In the genomic region with DNA sequence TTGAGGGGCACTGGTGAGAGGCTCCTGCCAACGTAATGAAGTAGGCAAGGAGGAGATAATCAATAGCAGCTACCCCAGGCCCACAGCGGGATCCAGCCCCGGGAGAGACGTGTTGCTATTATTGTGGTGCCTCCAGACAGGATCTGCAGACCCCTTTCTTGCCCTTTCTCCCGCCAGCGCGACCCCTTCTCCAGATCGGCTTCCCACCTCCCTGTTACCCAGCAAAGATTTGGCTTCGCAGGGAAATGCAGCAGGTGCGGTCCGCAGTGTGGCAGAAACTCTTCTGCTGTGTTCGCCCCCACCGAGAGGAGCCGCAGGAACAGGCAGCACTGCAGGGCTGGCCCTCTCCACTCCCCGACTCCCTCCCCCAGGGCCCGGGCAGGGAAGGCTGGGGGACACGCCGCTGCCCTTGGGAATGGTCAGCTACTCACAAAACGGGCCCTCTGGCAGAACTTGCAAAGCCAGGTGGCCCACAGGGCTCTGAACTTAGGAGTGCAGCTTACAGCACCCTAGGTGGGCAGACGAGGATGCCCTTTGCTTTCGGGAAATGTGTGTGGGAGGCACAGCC, we compare ENCODE assay signal across 8 cellular contexts. TPM values are rescaled to one million over a fixed set of nuclear protein-coding genes. Genes with fewer than 3 reads are reported as not detected.
A peak's percentile ranks its signal among the peaks of the same experiment; 100 is the strongest.
DNase-seq lines count a peak whose midpoint lies in the region; ATAC-seq, FAIRE-seq and TF ChIP-seq lines count a peak whose summit lies in the region.

No MANE protein-coding gene starts in this region.

- H3K27me3 Mint-ChIP-seq in CD4-positive, CD25-positive, alpha-beta regulatory T cell = peaks cover 56% of the 10 kb centered on the region
- H3K27me3 Mint-ChIP-seq in osteocyte (ENCODE audit: unreplicated experiment) = peaks cover 65% of the 10 kb centered on the region

- H3K27me3 ChIP-seq in CD4-positive, CD25-positive, alpha-beta regulatory T cell (ENCODE audit: control insufficient read depth, insufficient read depth, low read length) = peaks cover 32% of the 10 kb centered on the region
- H3K27me3 ChIP-seq in NT2/D1 (ENCODE audit: insufficient read depth, insufficient read length) (peaks cover 60% of the 10 kb centered on the region), endothelial cell of umbilical vein (ENCODE audit: control insufficient read depth in 2 of 2, insufficient read depth in 2 of 2, low read length in 2 of 2) (peaks cover 50 to 60% of the 10 kb centered on the region in 2 experiments)

- H2AFZ ChIP-seq in endothelial cell of umbilical vein (ENCODE audit: low read depth, low read length) = no peak overlapping the region

- TF ChIP-seq CTCF in endothelial cell of umbilical vein (IDR thresholded peaks at IDR 0.05; ENCODE audit: extremely low read depth in 1 of 2, insufficient read depth in 1 of 2, low read depth in 1 of 2, low read length in 2 of 2) (no peak), osteocyte (IDR thresholded peaks at IDR 0.05) (no peak)

- no peaks in the 10 kb centered on the region for H3K9me3 Mint-ChIP-seq in CD4-positive, CD25-positive, alpha-beta regulatory T cell
- H3K9me3 Mint-ChIP-seq in osteocyte (ENCODE audit: unreplicated experiment) = no peaks in the 10 kb centered on the region

- no peak overlapping the region for H3K4me3 ChIP-seq in CD4-positive, CD25-positive, alpha-beta regulatory T cell (ENCODE audit: low read depth, low read length)
- H3K4me3 ChIP-seq in NT2/D1 (ENCODE audit: insufficient read length, low read depth) (peak overlapping the region; percentile 24), endothelial cell of umbilical vein (replicated peaks in 1 of 3; ENCODE audit: insufficient read depth in 1 of 3, low read depth in 1 of 3, low read length in 3 of 3) (no peak overlapping the region)

- peak in 1 of 2 donors; percentile 29 for ATAC-seq in CD4-positive, CD25-positive, alpha-beta regulatory T cell (ENCODE audit: low read depth in 2 of 2)
- ATAC-seq in GM19328 (IDR thresholded peaks at IDR 0.05; ENCODE audit: unreplicated experiment) = no peak

- H3K9me3 ChIP-seq in CD4-positive, CD25-positive, alpha-beta regulatory T cell (ENCODE audit: control insufficient read depth in 2 of 2, low read length in 2 of 2) = no peaks in the 10 kb centered on the region
- H3K9me3 ChIP-seq in NT2/D1 (ENCODE audit: insufficient read depth, low read length) (no peaks in the 10 kb centered on the region), endothelial cell of umbilical vein (replicated peaks; ENCODE audit: control insufficient read depth, insufficient read depth, low read length) (no peaks in the 10 kb centered on the region)

- no peak for FAIRE-seq in endothelial cell of umbilical vein (lab: Jason Lieb, UNC)

- H3K9me1 ChIP-seq in endothelial cell of umbilical vein (replicated peaks; ENCODE audit: control insufficient read depth, extremely low read depth, insufficient read depth, low read length) = no peaks in the 10 kb centered on the region

- H3K4me1 ChIP-seq in CD4-positive, CD25-positive, alpha-beta regulatory T cell (ENCODE audit: control insufficient read depth, insufficient read depth, low read length, poor library complexity, severe bottlenecking) = peaks cover 29% of the 10 kb centered on the region
- H3K4me1 ChIP-seq in NT2/D1 (ENCODE audit: insufficient read depth, insufficient read length) (peaks cover 16% of the 10 kb centered on the region), endothelial cell of umbilical vein (ENCODE audit: control insufficient read depth, extremely low read depth, insufficient read depth, low read length) (no peaks in the 10 kb centered on the region)

- H3K9ac ChIP-seq in NT2/D1 (ENCODE audit: insufficient read length, low read depth) = no peak overlapping the region
- H3K9ac ChIP-seq in endothelial cell of umbilical vein (replicated peaks; ENCODE audit: extremely low read depth, insufficient read depth, low read length) = no peak overlapping the region

- no TSS peak for BruUV-seq in endothelial cell of umbilical vein (replicated peaks; lab: Mats Ljungman, UMichigan)

- DNase-seq in CD4-positive, CD25-positive, alpha-beta regulatory T cell = peak in 1 of 3 donors; percentile 10
- no peak for DNase-seq in NT2/D1 (ENCODE audit: low read depth, low spot score)
- no peak for DNase-seq in endothelial cell of umbilical vein (ENCODE audit: low read depth, low spot score)
- DNase-seq in osteocyte (ENCODE audit: extremely low spot score, unreplicated experiment) = no peak
- no peak for DNase-seq in NCI-H2107 (lab: John Stamatoyannopoulos, UW)
- no peak for DNase-seq in NCI-H446 treated with DMSO at 0.1 percent for 48 hours (lab: John Stamatoyannopoulos, UW)
- no peak for DNase-seq in middle frontal gyrus (ENCODE audit: extremely low spot score, low spot score)

- no peaks in the 10 kb centered on the region for H3K36me3 ChIP-seq in CD4-positive, CD25-positive, alpha-beta regulatory T cell (ENCODE audit: control insufficient read depth, insufficient read depth, low read length)
- no peaks in the 10 kb centered on the region for H3K36me3 ChIP-seq in NT2/D1 (ENCODE audit: insufficient read depth, insufficient read length, low read length)
- H3K36me3 ChIP-seq in endothelial cell of umbilical vein (ENCODE audit: control insufficient read depth in 2 of 2, extremely low read depth in 1 of 2, insufficient read depth in 2 of 2, low read length in 2 of 2) = no peaks in the 10 kb centered on the region

- CTCF ChIA-PET in endothelial cell of umbilical vein (lab: Charles Lee) = interaction anchor here (3.5 kb wide), 1 partner anchor 12 kb away, joined by 18 read pairs; no protein-coding TSS in a partner anchor

- H4K20me1 ChIP-seq in endothelial cell of umbilical vein (replicated peaks; ENCODE audit: control insufficient read depth, extremely low read depth, insufficient read depth, low read length) = no peaks in the 10 kb centered on the region

- H3K27ac Mint-ChIP-seq in CD4-positive, CD25-positive, alpha-beta regulatory T cell = no peak overlapping the region
- no peak overlapping the region for H3K27ac Mint-ChIP-seq in osteocyte (ENCODE audit: unreplicated experiment)

- H3K27ac ChIP-seq in CD4-positive, CD25-positive, alpha-beta regulatory T cell (ENCODE audit: insufficient read depth, low read length, poor library complexity, severe bottlenecking) = no peak overlapping the region
- H3K27ac ChIP-seq in endothelial cell of umbilical vein (ENCODE audit: insufficient read depth, low read depth, low read length) = no peak overlapping the region

- H3K79me2 ChIP-seq in endothelial cell of umbilical vein (ENCODE audit: control insufficient read depth, insufficient read depth, low read length) = no peaks in the 10 kb centered on the region

- TF ChIP-seq POLR2A in endothelial cell of umbilical vein (IDR thresholded peaks at IDR 0.05; ENCODE audit: low read depth, low read length) = no peak

- dilution Hi-C loops in endothelial cell of umbilical vein (cut with MboI; ENCODE audit: extremely low pct_ligation_motif_present, low sequenced_read_pairs) = no loop called here

- H3K4me3 Mint-ChIP-seq in CD4-positive, CD25-positive, alpha-beta regulatory T cell = peak overlapping the region; percentile 33 to 81 (median 78)
- peak overlapping the region; percentile 32 for H3K4me3 Mint-ChIP-seq in osteocyte (ENCODE audit: unreplicated experiment)

- H3K4me2 ChIP-seq in endothelial cell of umbilical vein (ENCODE audit: insufficient read depth, low read length) = no peak overlapping the region

- POLR2A ChIA-PET in endothelial cell of umbilical vein (lab: Charles Lee) = no interaction called here

- peaks cover 17% of the 10 kb centered on the region for H3K36me3 Mint-ChIP-seq in CD4-positive, CD25-positive, alpha-beta regulatory T cell
- H3K36me3 Mint-ChIP-seq in osteocyte (ENCODE audit: unreplicated experiment) = no peaks in the 10 kb centered on the region

- intact Hi-C loops in endothelial cell of umbilical vein (cut with micrococcal nuclease) = loop anchor here (5.0 kb wide), 1 partner anchor 45 kb away; no protein-coding TSS in a partner anchor

- H3K4me1 Mint-ChIP-seq in CD4-positive, CD25-positive, alpha-beta regulatory T cell = peaks cover 0 to 26% (median 5%) of the 10 kb centered on the region in 4 donors
- H3K4me1 Mint-ChIP-seq in osteocyte (ENCODE audit: unreplicated experiment) = peaks cover 9% of the 10 kb centered on the region

TF ChIP-seq in endothelial cell of umbilical vein, 7 proteins besides CTCF, POLR2A, EP300 and RAD21:
- peak; percentile 35 for TF ChIP-seq EZH2 (IDR thresholded peaks at IDR 0.05; ENCODE audit: borderline replicate concordance, low read depth, low read length, severe bottlenecking)
- no peak for TF ChIP-seq GATA2 (IDR thresholded peaks at IDR 0.05; ENCODE audit: insufficient read depth, insufficient read length, low read depth, low read length)

RNA-seq across cellular contexts. Expression of a gene that starts 1.6 kb away (rescaled TPM):
- 5.8 TPM for total RNA-seq in CD4-positive, CD25-positive, alpha-beta regulatory T cell
- 1 to 10 TPM in 1 of 4 donors, under 1 TPM in 3; 0.50 to 1.5 (median 0.62) TPM for polyA plus RNA-seq in CD4-positive, CD25-positive, alpha-beta regulatory T cell
- total RNA-seq in endothelial cell of umbilical vein (not detected in 2 replicates), osteocyte (0.05 TPM in 1 of 2 replicates, not detected in the other)
- not detected in 2 replicates for polyA plus RNA-seq in endothelial cell of umbilical vein
- polyA plus RNA-seq in endothelial cell of umbilical vein (2011; cell fraction: cytosol; rRNA removed) = not detected in 2 replicates
- not detected in 2 replicates for polyA plus RNA-seq in endothelial cell of umbilical vein (2011; cell fraction: nucleus; rRNA removed)
- not detected in 2 replicates for polyA plus RNA-seq in endothelial cell of umbilical vein (2012)
- not detected in 2 replicates for polyA minus RNA-seq in endothelial cell of umbilical vein
- not detected for polyA minus RNA-seq in endothelial cell of umbilical vein (2011; cell fraction: cytosol; rRNA and poly(A)+ RNA removed)
- not detected in 2 replicates for polyA minus RNA-seq in endothelial cell of umbilical vein (2011; cell fraction: nucleus; rRNA and poly(A)+ RNA removed)
